Comparison of ENCODE assay signal across 32 cellular contexts in genomic region chr6:13469688-13470087, GRCh38. TPM values are rescaled to one million over a fixed set of nuclear protein-coding genes. Genes with fewer than 3 reads are reported as not detected.
DNase-seq lines count a peak whose midpoint lies in the region; ATAC-seq and TF ChIP-seq lines count a peak whose summit lies in the region.
"Had no signal": no experiment of that assay in that cellular context is flagged by ENCODE, and none has a peak within 500 bp of the region (broad histone marks: within the 10 kb centered on the region; RNA-seq: fewer than 3 reads in every experiment).

No MANE protein-coding gene starts in this region.

- H3K27me3 Mint-ChIP-seq in activated CD4-positive, alpha-beta T cell treated with anti-CD3 and anti-CD28 coated beads for 36 hours, result no peaks in the 10 kb centered on the region
- no peaks in the 10 kb centered on the region for H3K27me3 Mint-ChIP-seq in stimulated activated naive CD8-positive, alpha-beta T cell treated with anti-CD3 and anti-CD28 coated beads, Interleukin-15, amount 100 ng/mL, for 72 hours
- H3K27me3 Mint-ChIP-seq: activated CD8-positive, alpha-beta memory T cell treated with anti-CD3 and anti-CD28 coated beads, Interleukin-2, amount 10 ng/mL, durations not matched to agents 7 days and 5 days; activated naive CD4-positive, alpha-beta T cell treated with anti-CD3 and anti-CD28 coated beads, Interleukin-2, amount 50 U/mL, for 24 hours; effector memory CD8-positive, alpha-beta T cell; IgD-negative memory B cell; naive thymus-derived CD4-positive, alpha-beta T cell had no signal

- peaks cover 4% of the 10 kb centered on the region for H3K9me3 Mint-ChIP-seq in activated CD4-positive, alpha-beta T cell treated with anti-CD3 and anti-CD28 coated beads for 36 hours (ENCODE audit: low read depth)
- peaks cover 0 to 5% of the 10 kb centered on the region in 2 donors for H3K9me3 Mint-ChIP-seq in stimulated activated naive CD8-positive, alpha-beta T cell treated with anti-CD3 and anti-CD28 coated beads, Interleukin-15, amount 100 ng/mL, for 72 hours
- H3K9me3 Mint-ChIP-seq: activated naive CD4-positive, alpha-beta T cell treated with anti-CD3 and anti-CD28 coated beads, Interleukin-2, amount 50 U/mL, for 24 hours; activated T-helper 2 cell treated with anti-CD3 and anti-CD28 coated beads, Interferon-gamma antibody, Interleukin-2, Interleukin-4, amounts not matched to agents 10 μg/mL and 5 μg/mL and 100 μg/mL, durations not matched to agents 14 hours and 24 hours and 36 hours; CD8-positive, alpha-beta T cell; effector memory CD8-positive, alpha-beta T cell; GM23338; WTC11 had no signal

- DNase-seq in activated CD4-positive, alpha-beta T cell treated with anti-CD3 and anti-CD28 coated beads for 36 hours, result no peak
- no peak for DNase-seq in activated CD4-positive, alpha-beta T cell treated with anti-CD3 and anti-CD28 coated beads, Interleukin-2, amount 50 U/mL, for 4 hours
- no peak for DNase-seq in stimulated activated naive CD8-positive, alpha-beta T cell treated with anti-CD3 and anti-CD28 coated beads, Interleukin-15, Interleukin-2, amounts not matched to agents 100 U/mL and 50 U/mL, for 24 hours
- DNase-seq in stimulated activated naive CD8-positive, alpha-beta T cell treated with anti-CD3 and anti-CD28 coated beads, Interleukin-15, amount 100 ng/mL, for 72 hours, result no peak
- DNase-seq in fibroblast of mammary gland (ENCODE audit: low read depth) (peak; percentile 46), T-helper 9 cell (no peak), SHP77 treated with DMSO at 0.1 percent for 48 hours (lab: John Stamatoyannopoulos, UW) (no peak)
- DNase-seq: 8988T; activated CD8-positive, alpha-beta memory T cell treated with anti-CD3 and anti-CD28 coated beads, Interleukin-2, amount 10 ng/mL, durations not matched to agents 7 days and 5 days; CD8-positive, alpha-beta T cell; colonic mucosa; effector memory CD8-positive, alpha-beta T cell; erythroblast; kidney; naive thymus-derived CD4-positive, alpha-beta T cell; NCI-H146; NCI-H226; NCI-H69; PC-9; psoas muscle; SHP77; stimulated activated CD4-positive, alpha-beta T cell treated with anti-CD3 and anti-CD28 coated beads, Interleukin-4, amount 100 ng/mL, for 4 hours; SW 1271; T1000 had no signal

- intact Hi-C loops in activated CD4-positive, alpha-beta T cell treated with anti-CD3 and anti-CD28 coated beads for 36 hours (cut with DNase I, micrococcal nuclease), result loop anchor here in 1 of 2 experiments (5.0 kb wide), 1 partner anchor 42 kb away; no protein-coding TSS in a partner anchor

- CTCF ChIA-PET in activated CD4-positive, alpha-beta T cell treated with anti-CD3 and anti-CD28 coated beads for 36 hours (lab: Charles Lee), result no interaction called here

- TF ChIP-seq CTCF in fibroblast of mammary gland (conservative IDR thresholded peaks at IDR 0.05; ENCODE audit: control insufficient read depth, insufficient read depth, low read depth, low read length), result no peak

- no peak overlapping the region for H3K27ac Mint-ChIP-seq in activated CD4-positive, alpha-beta T cell treated with anti-CD3 and anti-CD28 coated beads for 36 hours
- H3K27ac Mint-ChIP-seq in stimulated activated naive CD8-positive, alpha-beta T cell treated with anti-CD3 and anti-CD28 coated beads, Interleukin-15, amount 100 ng/mL, for 72 hours, result no peak overlapping the region
- H3K27ac Mint-ChIP-seq: activated CD8-positive, alpha-beta memory T cell treated with anti-CD3 and anti-CD28 coated beads, Interleukin-2, amount 10 ng/mL, durations not matched to agents 7 days and 5 days; activated naive CD4-positive, alpha-beta T cell treated with anti-CD3 and anti-CD28 coated beads, Interleukin-2, amount 50 U/mL, for 24 hours; activated T-helper 2 cell treated with anti-CD3 and anti-CD28 coated beads, Interferon-gamma antibody, Interleukin-2, Interleukin-4, amounts not matched to agents 10 μg/mL and 5 μg/mL and 100 μg/mL, durations not matched to agents 14 hours and 24 hours and 36 hours; CD8-positive, alpha-beta T cell; GM23338; IgD-negative memory B cell; naive thymus-derived CD4-positive, alpha-beta T cell; WTC11 had no signal

- peak; percentile 28 for ATAC-seq in activated CD4-positive, alpha-beta T cell treated with anti-CD3 and anti-CD28 coated beads for 36 hours
- peak; percentile 39 for ATAC-seq in stimulated activated naive CD8-positive, alpha-beta T cell treated with anti-CD3 and anti-CD28 coated beads, Interleukin-15, Interleukin-2, amounts not matched to agents 100 U/mL and 50 U/mL, for 24 hours
- no peak for ATAC-seq in stimulated activated naive CD8-positive, alpha-beta T cell treated with anti-CD3 and anti-CD28 coated beads, Interleukin-15, amount 100 ng/mL, for 72 hours
- no peak for ATAC-seq in HG03342 (IDR thresholded peaks at IDR 0.05; ENCODE audit: unreplicated experiment)
- ATAC-seq: activated CD8-positive, alpha-beta memory T cell treated with anti-CD3 and anti-CD28 coated beads, Interleukin-2, amount 10 ng/mL, durations not matched to agents 7 days and 5 days; CD8-positive, alpha-beta T cell; effector memory CD8-positive, alpha-beta T cell; GM23338; naive thymus-derived CD4-positive, alpha-beta T cell; psoas muscle; WTC11 had no signal

- peaks cover 51% of the 10 kb centered on the region for H3K4me1 Mint-ChIP-seq in activated CD4-positive, alpha-beta T cell treated with anti-CD3 and anti-CD28 coated beads for 36 hours
- H3K4me1 Mint-ChIP-seq in stimulated activated naive CD8-positive, alpha-beta T cell treated with anti-CD3 and anti-CD28 coated beads, Interleukin-15, amount 100 ng/mL, for 72 hours, result peaks cover 24% of the 10 kb centered on the region

- no peak overlapping the region for H3K4me3 Mint-ChIP-seq in activated CD4-positive, alpha-beta T cell treated with anti-CD3 and anti-CD28 coated beads for 36 hours
- H3K4me3 Mint-ChIP-seq in stimulated activated naive CD8-positive, alpha-beta T cell treated with anti-CD3 and anti-CD28 coated beads, Interleukin-15, amount 100 ng/mL, for 72 hours, result no peak overlapping the region
- H3K4me3 Mint-ChIP-seq: activated CD8-positive, alpha-beta memory T cell treated with anti-CD3 and anti-CD28 coated beads, Interleukin-2, amount 10 ng/mL, durations not matched to agents 7 days and 5 days; activated naive CD4-positive, alpha-beta T cell treated with anti-CD3 and anti-CD28 coated beads, Interleukin-2, amount 50 U/mL, for 24 hours; CD8-positive, alpha-beta T cell; effector memory CD8-positive, alpha-beta T cell; GM23338; naive thymus-derived CD4-positive, alpha-beta T cell; WTC11 had no signal

- no peak overlapping the region for H3K4me3 ChIP-seq in fibroblast of mammary gland (ENCODE audit: control insufficient read depth, low read depth, low read length)
- H3K4me3 ChIP-seq: colonic mucosa, GM23338, lung, PC-9, psoas muscle, suprapubic skin had no signal

- H3K36me3 Mint-ChIP-seq in activated CD4-positive, alpha-beta T cell treated with anti-CD3 and anti-CD28 coated beads for 36 hours (ENCODE audit: low read depth), result peaks cover 11% of the 10 kb centered on the region
- H3K36me3 Mint-ChIP-seq: CD8-positive, alpha-beta T cell had no signal

- POLR2A ChIA-PET in activated CD4-positive, alpha-beta T cell treated with anti-CD3 and anti-CD28 coated beads for 36 hours (lab: Charles Lee), result no interaction called here

RNA-seq across cellular contexts. Expression of gene GFOD1, which starts 17.7 kb away (rescaled TPM):
- 1 to 10 TPM; 4.2 to 5.8 TPM for total RNA-seq in activated CD4-positive, alpha-beta T cell treated with anti-CD3 and anti-CD28 coated beads for 36 hours

Comparison
In these comparisons a context has a peak if more than half of its experiments do, and no peak if none do; other contexts are left out.
1. ATAC-seq: peak in activated CD4-positive, alpha-beta T cell treated with anti-CD3 and anti-CD28 coated beads for 36 hours (single experiment) and stimulated activated naive CD8-positive, alpha-beta T cell treated with anti-CD3 and anti-CD28 coated beads, Interleukin-15, Interleukin-2, amounts not matched to agents 100 U/mL and 50 U/mL, for 24 hours (single experiment); none in stimulated activated naive CD8-positive, alpha-beta T cell treated with anti-CD3 and anti-CD28 coated beads, Interleukin-15, amount 100 ng/mL, for 72 hours (single experiment) and HG03342 (single experiment).